1 cellular context compared by ENCODE assay signal in genomic region chr1:42963378-42964005, GRCh38.
TF ChIP-seq lines count a peak whose summit lies in the region.

No MANE protein-coding gene starts in this region.

TF ChIP-seq in K562, 482 proteins besides CTCF, POLR2A, EP300 and RAD21 (continued from another document and continues in another):
- TF ChIP-seq, protein P1, sequence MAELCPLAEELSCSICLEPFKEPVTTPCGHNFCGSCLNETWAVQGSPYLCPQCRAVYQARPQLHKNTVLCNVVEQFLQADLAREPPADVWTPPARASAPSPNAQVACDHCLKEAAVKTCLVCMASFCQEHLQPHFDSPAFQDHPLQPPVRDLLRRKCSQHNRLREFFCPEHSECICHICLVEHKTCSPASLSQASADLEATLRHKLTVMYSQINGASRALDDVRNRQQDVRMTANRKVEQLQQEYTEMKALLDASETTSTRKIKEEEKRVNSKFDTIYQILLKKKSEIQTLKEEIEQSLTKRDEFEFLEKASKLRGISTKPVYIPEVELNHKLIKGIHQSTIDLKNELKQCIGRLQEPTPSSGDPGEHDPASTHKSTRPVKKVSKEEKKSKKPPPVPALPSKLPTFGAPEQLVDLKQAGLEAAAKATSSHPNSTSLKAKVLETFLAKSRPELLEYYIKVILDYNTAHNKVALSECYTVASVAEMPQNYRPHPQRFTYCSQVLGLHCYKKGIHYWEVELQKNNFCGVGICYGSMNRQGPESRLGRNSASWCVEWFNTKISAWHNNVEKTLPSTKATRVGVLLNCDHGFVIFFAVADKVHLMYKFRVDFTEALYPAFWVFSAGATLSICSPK (IDR thresholded peaks at IDR 0.05; ENCODE audit: borderline replicate concordance) = peak; percentile 87; the same call in 1 of the 2 replicates
- TF ChIP-seq DMBX1 (CRISPR knock-in tag; IDR thresholded peaks at IDR 0.05; ENCODE audit: borderline replicate concordance) (peak; percentile 91), ZBTB11 (CRISPR knock-in tag; IDR thresholded peaks at IDR 0.05) (peak in 1 of 3 experiments; percentile 36; a peak in 1 of 6 replicates), ZNF445 (CRISPR knock-in tag; IDR thresholded peaks at IDR 0.05; ENCODE audit: low read depth) (no peak), MCM7 (IDR thresholded peaks at IDR 0.05) (no peak), ERF (CRISPR knock-in tag; IDR thresholded peaks at IDR 0.05) (no peak), DNMT1 (IDR thresholded peaks at IDR 0.05) (peak; percentile 71; the same call in 1 of the 2 replicates), SAP30 (IDR thresholded peaks at IDR 0.05; ENCODE audit: borderline replicate concordance, insufficient read depth, low read depth, low read length, poor library complexity, severe bottlenecking) (peak; percentile 35), LEF1 (IDR thresholded peaks at IDR 0.05) (peak; percentile 92), NRF1 (conservative IDR thresholded peaks at IDR 0.05 in 1 of 2, IDR thresholded peaks at IDR 0.05 in 1 of 2) (peak; percentile 20 to 43; a peak in 3 of 4 replicates), MAFK (IDR thresholded peaks at IDR 0.05; ENCODE audit: low read length) (peak; percentile 87), FOXA3 (CRISPR knock-in tag; conservative IDR thresholded peaks at IDR 0.05 in 1 of 2, IDR thresholded peaks at IDR 0.05 in 1 of 2) (peak in 1 of 2 experiments; percentile 74; a peak in 2 of 4 replicates), PHTF2 (CRISPR knock-in tag; IDR thresholded peaks at IDR 0.05) (0 out of 2 replicates have a peak, but pooled peaks have one; percentile 62), E2F1 (CRISPR knock-in tag; IDR thresholded peaks at IDR 0.05) (peak; percentile 63; the same call in 1 of the 2 replicates), CREB3L1 (IDR thresholded peaks at IDR 0.05; ENCODE audit: borderline replicate concordance, low read depth) (peak; percentile 54; the same call in 1 of the 2 replicates), SOX6 (IDR thresholded peaks at IDR 0.05) (peak; percentile 94), BMI1 (IDR thresholded peaks at IDR 0.05; ENCODE audit: low read length) (no peak), ZBED1 (IDR thresholded peaks at IDR 0.05) (peak; percentile 88), LCOR (CRISPR knock-in tag; IDR thresholded peaks at IDR 0.05) (peak; percentile 87), NCOR1 (IDR thresholded peaks at IDR 0.05) (peak; percentile 99), ATF7 (IDR thresholded peaks at IDR 0.05) (peak; percentile 97), SMAD3 (CRISPR knock-in tag; conservative IDR thresholded peaks at IDR 0.05) (peak; percentile 83), TCFL5 (CRISPR knock-in tag; conservative IDR thresholded peaks at IDR 0.05) (0 out of 2 replicates have a peak, but pooled peaks have one; percentile 16), MBD2 (IDR thresholded peaks at IDR 0.05; ENCODE audit: borderline replicate concordance, low read depth) (peak; percentile 92), TEAD1 (CRISPR knock-in tag; IDR thresholded peaks at IDR 0.05) (peak; percentile 81 to 87; a peak in 3 of 4 replicates), SP1 (CRISPR knock-in tag; IDR thresholded peaks at IDR 0.05) (peak; percentile 82), SAFB2 (IDR thresholded peaks at IDR 0.05; ENCODE audit: borderline replicate concordance, low read depth, low read length, severe bottlenecking) (no peak), SP2 (IDR thresholded peaks at IDR 0.05; ENCODE audit: extremely low read depth, low read depth, low read length, poor library complexity, severe bottlenecking) (no peak), FOXJ3 (CRISPR knock-in tag; IDR thresholded peaks at IDR 0.05) (peak; percentile 70; the same call in 1 of the 2 replicates)
- TF ChIP-seq, protein P2, sequence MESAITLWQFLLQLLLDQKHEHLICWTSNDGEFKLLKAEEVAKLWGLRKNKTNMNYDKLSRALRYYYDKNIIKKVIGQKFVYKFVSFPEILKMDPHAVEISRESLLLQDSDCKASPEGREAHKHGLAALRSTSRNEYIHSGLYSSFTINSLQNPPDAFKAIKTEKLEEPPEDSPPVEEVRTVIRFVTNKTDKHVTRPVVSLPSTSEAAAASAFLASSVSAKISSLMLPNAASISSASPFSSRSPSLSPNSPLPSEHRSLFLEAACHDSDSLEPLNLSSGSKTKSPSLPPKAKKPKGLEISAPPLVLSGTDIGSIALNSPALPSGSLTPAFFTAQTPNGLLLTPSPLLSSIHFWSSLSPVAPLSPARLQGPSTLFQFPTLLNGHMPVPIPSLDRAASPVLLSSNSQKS (CRISPR knock-in tag; IDR thresholded peaks at IDR 0.05) = no peak
- TF ChIP-seq, protein P3, sequence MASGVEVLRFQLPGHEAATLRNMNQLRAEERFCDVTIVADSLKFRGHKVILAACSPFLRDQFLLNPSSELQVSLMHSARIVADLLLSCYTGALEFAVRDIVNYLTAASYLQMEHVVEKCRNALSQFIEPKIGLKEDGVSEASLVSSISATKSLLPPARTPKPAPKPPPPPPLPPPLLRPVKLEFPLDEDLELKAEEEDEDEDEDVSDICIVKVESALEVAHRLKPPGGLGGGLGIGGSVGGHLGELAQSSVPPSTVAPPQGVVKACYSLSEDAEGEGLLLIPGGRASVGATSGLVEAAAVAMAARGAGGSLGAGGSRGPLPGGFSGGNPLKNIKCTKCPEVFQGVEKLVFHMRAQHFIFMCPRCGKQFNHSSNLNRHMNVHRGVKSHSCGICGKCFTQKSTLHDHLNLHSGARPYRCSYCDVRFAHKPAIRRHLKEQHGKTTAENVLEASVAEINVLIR (CRISPR knock-in tag; IDR thresholded peaks at IDR 0.05) = peak; percentile 74
- TF ChIP-seq, protein P4, sequence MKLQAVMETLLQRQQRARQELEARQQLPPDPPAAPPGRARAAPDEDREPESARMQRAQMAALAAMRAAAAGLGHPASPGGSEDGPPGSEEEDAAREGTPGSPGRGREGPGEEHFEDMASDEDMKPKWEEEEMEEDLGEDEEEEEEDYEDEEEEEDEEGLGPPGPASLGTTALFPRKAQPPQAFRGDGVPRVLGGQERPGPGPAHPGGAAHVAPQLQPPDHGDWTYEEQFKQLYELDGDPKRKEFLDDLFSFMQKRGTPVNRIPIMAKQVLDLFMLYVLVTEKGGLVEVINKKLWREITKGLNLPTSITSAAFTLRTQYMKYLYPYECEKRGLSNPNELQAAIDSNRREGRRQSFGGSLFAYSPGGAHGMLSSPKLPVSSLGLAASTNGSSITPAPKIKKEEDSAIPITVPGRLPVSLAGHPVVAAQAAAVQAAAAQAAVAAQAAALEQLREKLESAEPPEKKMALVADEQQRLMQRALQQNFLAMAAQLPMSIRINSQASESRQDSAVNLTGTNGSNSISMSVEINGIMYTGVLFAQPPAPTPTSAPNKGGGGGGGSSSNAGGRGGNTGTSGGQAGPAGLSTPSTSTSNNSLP (IDR thresholded peaks at IDR 0.05; ENCODE audit: borderline replicate concordance, low read depth, low read length) = peak; percentile 98
- TF ChIP-seq, protein P5, sequence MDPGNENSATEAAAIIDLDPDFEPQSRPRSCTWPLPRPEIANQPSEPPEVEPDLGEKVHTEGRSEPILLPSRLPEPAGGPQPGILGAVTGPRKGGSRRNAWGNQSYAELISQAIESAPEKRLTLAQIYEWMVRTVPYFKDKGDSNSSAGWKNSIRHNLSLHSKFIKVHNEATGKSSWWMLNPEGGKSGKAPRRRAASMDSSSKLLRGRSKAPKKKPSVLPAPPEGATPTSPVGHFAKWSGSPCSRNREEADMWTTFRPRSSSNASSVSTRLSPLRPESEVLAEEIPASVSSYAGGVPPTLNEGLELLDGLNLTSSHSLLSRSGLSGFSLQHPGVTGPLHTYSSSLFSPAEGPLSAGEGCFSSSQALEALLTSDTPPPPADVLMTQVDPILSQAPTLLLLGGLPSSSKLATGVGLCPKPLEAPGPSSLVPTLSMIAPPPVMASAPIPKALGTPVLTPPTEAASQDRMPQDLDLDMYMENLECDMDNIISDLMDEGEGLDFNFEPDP (CRISPR knock-in tag; IDR thresholded peaks at IDR 0.05) = no peak
- TF ChIP-seq, protein P6, sequence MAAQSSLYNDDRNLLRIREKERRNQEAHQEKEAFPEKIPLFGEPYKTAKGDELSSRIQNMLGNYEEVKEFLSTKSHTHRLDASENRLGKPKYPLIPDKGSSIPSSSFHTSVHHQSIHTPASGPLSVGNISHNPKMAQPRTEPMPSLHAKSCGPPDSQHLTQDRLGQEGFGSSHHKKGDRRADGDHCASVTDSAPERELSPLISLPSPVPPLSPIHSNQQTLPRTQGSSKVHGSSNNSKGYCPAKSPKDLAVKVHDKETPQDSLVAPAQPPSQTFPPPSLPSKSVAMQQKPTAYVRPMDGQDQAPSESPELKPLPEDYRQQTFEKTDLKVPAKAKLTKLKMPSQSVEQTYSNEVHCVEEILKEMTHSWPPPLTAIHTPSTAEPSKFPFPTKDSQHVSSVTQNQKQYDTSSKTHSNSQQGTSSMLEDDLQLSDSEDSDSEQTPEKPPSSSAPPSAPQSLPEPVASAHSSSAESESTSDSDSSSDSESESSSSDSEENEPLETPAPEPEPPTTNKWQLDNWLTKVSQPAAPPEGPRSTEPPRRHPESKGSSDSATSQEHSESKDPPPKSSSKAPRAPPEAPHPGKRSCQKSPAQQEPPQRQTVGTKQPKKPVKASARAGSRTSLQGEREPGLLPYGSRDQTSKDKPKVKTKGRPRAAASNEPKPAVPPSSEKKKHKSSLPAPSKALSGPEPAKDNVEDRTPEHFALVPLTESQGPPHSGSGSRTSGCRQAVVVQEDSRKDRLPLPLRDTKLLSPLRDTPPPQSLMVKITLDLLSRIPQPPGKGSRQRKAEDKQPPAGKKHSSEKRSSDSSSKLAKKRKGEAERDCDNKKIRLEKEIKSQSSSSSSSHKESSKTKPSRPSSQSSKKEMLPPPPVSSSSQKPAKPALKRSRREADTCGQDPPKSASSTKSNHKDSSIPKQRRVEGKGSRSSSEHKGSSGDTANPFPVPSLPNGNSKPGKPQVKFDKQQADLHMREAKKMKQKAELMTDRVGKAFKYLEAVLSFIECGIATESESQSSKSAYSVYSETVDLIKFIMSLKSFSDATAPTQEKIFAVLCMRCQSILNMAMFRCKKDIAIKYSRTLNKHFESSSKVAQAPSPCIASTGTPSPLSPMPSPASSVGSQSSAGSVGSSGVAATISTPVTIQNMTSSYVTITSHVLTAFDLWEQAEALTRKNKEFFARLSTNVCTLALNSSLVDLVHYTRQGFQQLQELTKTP (IDR thresholded peaks at IDR 0.05; ENCODE audit: low read depth in 1 of 2, partially characterized antibody in 2 of 2) = peak; percentile 44 to 67
- TF ChIP-seq, protein P7, sequence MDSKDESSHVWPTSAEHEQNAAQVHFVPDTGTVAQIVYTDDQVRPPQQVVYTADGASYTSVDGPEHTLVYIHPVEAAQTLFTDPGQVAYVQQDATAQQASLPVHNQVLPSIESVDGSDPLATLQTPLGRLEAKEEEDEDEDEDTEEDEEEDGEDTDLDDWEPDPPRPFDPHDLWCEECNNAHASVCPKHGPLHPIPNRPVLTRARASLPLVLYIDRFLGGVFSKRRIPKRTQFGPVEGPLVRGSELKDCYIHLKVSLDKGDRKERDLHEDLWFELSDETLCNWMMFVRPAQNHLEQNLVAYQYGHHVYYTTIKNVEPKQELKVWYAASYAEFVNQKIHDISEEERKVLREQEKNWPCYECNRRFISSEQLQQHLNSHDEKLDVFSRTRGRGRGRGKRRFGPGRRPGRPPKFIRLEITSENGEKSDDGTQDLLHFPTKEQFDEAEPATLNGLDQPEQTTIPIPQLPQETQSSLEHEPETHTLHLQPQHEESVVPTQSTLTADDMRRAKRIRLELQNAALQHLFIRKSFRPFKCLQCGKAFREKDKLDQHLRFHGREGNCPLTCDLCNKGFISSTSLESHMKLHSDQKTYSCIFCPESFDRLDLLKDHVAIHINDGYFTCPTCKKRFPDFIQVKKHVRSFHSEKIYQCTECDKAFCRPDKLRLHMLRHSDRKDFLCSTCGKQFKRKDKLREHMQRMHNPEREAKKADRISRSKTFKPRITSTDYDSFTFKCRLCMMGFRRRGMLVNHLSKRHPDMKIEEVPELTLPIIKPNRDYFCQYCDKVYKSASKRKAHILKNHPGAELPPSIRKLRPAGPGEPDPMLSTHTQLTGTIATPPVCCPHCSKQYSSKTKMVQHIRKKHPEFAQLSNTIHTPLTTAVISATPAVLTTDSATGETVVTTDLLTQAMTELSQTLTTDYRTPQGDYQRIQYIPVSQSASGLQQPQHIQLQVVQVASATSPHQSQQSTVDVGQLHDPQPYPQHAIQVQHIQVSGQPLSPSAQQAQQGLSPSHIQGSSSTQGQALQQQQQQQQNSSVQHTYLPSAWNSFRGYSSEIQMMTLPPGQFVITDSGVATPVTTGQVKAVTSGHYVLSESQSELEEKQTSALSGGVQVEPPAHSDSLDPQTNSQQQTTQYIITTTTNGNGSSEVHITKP (IDR thresholded peaks at IDR 0.05; ENCODE audit: partially characterized antibody) = peak; percentile 37
